In the genomic region with DNA sequence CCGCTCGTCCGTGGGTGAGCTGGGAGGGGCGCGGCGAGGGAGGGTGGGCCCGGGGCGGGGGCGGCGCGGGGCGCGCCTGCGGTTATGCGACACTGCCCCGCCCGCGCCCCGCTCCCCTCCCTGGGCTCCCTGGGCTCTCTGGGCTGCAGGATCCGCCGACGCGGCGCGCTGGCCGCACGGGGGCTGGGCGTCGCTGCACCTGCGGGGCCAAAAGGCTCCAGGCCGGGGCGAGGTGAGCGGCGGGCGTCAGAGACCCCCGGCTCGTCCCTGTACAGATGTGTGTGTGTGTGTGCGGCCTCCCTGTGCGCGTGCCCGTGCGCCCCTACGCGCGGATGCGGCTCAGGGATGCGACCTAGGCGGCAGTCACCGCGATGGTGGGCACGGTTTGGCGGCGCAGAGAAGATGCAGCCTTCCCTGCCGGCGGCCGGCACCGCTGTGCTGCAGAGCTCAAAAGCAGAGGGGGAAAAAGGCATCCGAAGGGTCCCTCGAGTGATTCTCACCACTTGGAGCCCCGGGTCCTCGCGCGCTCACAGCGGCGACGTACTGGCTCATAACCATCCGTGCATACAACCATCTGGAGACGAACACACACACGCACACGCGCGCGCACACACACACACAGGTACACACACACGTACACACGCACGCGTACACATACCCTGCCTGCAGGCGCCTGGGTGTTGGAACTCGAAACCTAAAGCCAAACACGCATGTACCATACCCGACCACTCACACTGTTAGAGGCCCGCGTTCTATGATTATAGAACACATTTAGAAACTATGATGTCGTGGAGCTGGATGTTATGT, we compare ENCODE assay signal across 12 cellular contexts. TPM values are rescaled to one million over a fixed set of nuclear protein-coding genes. Genes with fewer than 3 reads are reported as not detected.
DNase-seq lines count a peak whose midpoint lies in the region; ATAC-seq lines count a peak whose summit lies in the region.
"Had no signal": no experiment of that assay in that cellular context is flagged by ENCODE, and none has a peak within 500 bp of the region (broad histone marks: within the 10 kb centered on the region; RNA-seq: fewer than 3 reads in every experiment).

No MANE protein-coding gene starts in this region.

- peak overlapping the region; percentile 24 for H3K4me3 Mint-ChIP-seq in activated CD4-positive, alpha-beta T cell treated with anti-CD3 and anti-CD28 coated beads, Interleukin-2, amount 10 ng/mL, durations not matched to agents 24 days and 14 days
- peak overlapping the region; percentile 65 for H3K4me3 Mint-ChIP-seq in activated naive CD8-positive, alpha-beta T cell
- peak overlapping the region; percentile 38 to 60 for H3K4me3 Mint-ChIP-seq in stimulated activated naive CD8-positive, alpha-beta T cell treated with anti-CD3 and anti-CD28 coated beads, Interleukin-15, amount 100 ng/mL, for 72 hours

- H3K4me1 Mint-ChIP-seq in activated CD4-positive, alpha-beta T cell treated with anti-CD3 and anti-CD28 coated beads, Interleukin-2, amount 10 ng/mL, durations not matched to agents 24 days and 14 days = peaks cover 3% of the 10 kb centered on the region
- H3K4me1 Mint-ChIP-seq in activated naive CD8-positive, alpha-beta T cell (ENCODE audit: low read depth) = peaks cover 10% of the 10 kb centered on the region
- H3K4me1 Mint-ChIP-seq in stimulated activated naive CD8-positive, alpha-beta T cell treated with anti-CD3 and anti-CD28 coated beads, Interleukin-15, amount 100 ng/mL, for 72 hours = peaks cover 5% of the 10 kb centered on the region

- H3K27me3 Mint-ChIP-seq in activated CD4-positive, alpha-beta T cell treated with anti-CD3 and anti-CD28 coated beads, Interleukin-2, amount 10 ng/mL, durations not matched to agents 24 days and 14 days = peaks cover 66% of the 10 kb centered on the region
- H3K27me3 Mint-ChIP-seq in activated naive CD8-positive, alpha-beta T cell = peaks cover 53% of the 10 kb centered on the region
- peaks cover 81% of the 10 kb centered on the region for H3K27me3 Mint-ChIP-seq in stimulated activated naive CD8-positive, alpha-beta T cell treated with anti-CD3 and anti-CD28 coated beads, Interleukin-15, amount 100 ng/mL, for 72 hours

- H3K27ac ChIP-seq in iPS-20b (ENCODE audit: low read length) = no peak overlapping the region
- H3K27ac ChIP-seq: C4-2B, pancreas had no signal

- H3K27me3 ChIP-seq in iPS-20b (ENCODE audit: insufficient read depth, low read length) = peaks cover 69% of the 10 kb centered on the region

- H3K9me3 ChIP-seq in iPS-20b (ENCODE audit: insufficient read depth, low read depth, low read length) = no peaks in the 10 kb centered on the region
- H3K9me3 ChIP-seq: pancreas had no signal

- no peaks in the 10 kb centered on the region for H3K36me3 ChIP-seq in iPS-20b (ENCODE audit: insufficient read depth, low read depth, low read length)
- H3K36me3 ChIP-seq: pancreas had no signal

- no peak for DNase-seq in activated CD4-positive, alpha-beta T cell treated with anti-CD3 and anti-CD28 coated beads, Interleukin-2, amount 10 ng/mL, durations not matched to agents 24 days and 14 days
- no peak for DNase-seq in activated CD4-positive, alpha-beta T cell treated with anti-CD3 and anti-CD28 coated beads, Interleukin-2, amount 50 U/mL, for 48 hours
- no peak for DNase-seq in stimulated activated naive CD8-positive, alpha-beta T cell treated with anti-CD3 and anti-CD28 coated beads, Interleukin-15, amount 100 ng/mL, for 72 hours
- DNase-seq in stimulated activated CD4-positive, alpha-beta T cell treated with anti-CD3 and anti-CD28 coated beads, Interleukin-4, amount 100 ng/mL, for 1 hour = no peak
- DNase-seq: NK-92 treated with Interleukin-12 subunit alpha and Interleukin-12 subunit beta, amount 100 ng/mL, for 24 hours had no signal

- H3K4me1 ChIP-seq in iPS-20b (ENCODE audit: insufficient read depth, low read length) = peaks cover 4% of the 10 kb centered on the region; the same call in 1 of the 2 replicates
- H3K4me1 ChIP-seq: pancreas had no signal

- H3K9ac ChIP-seq in iPS-20b (ENCODE audit: low read depth, low read length) = no peak overlapping the region

- intact Hi-C loops in activated CD4-positive, alpha-beta T cell treated with anti-CD3 and anti-CD28 coated beads, Interleukin-2, amount 10 ng/mL, durations not matched to agents 24 days and 14 days (cut with micrococcal nuclease) = no loop called here

- no peaks in the 10 kb centered on the region for H3K9me3 Mint-ChIP-seq in activated CD4-positive, alpha-beta T cell treated with anti-CD3 and anti-CD28 coated beads, Interleukin-2, amount 10 ng/mL, durations not matched to agents 24 days and 14 days
- no peaks in the 10 kb centered on the region for H3K9me3 Mint-ChIP-seq in activated naive CD8-positive, alpha-beta T cell (ENCODE audit: low read depth)
- H3K9me3 Mint-ChIP-seq in stimulated activated naive CD8-positive, alpha-beta T cell treated with anti-CD3 and anti-CD28 coated beads, Interleukin-15, amount 100 ng/mL, for 72 hours = no peaks in the 10 kb centered on the region
- H3K9me3 Mint-ChIP-seq: activated naive CD4-positive, alpha-beta T cell treated with anti-CD3 and anti-CD28 coated beads, Interleukin-2, amount 50 U/mL, for 72 hours had no signal

- peak overlapping the region; percentile 73 for H3K4me3 ChIP-seq in iPS-20b (ENCODE audit: low read length)

- no peak overlapping the region for H3K27ac Mint-ChIP-seq in activated CD4-positive, alpha-beta T cell treated with anti-CD3 and anti-CD28 coated beads, Interleukin-2, amount 10 ng/mL, durations not matched to agents 24 days and 14 days
- no peak overlapping the region for H3K27ac Mint-ChIP-seq in activated naive CD8-positive, alpha-beta T cell
- no peak overlapping the region for H3K27ac Mint-ChIP-seq in stimulated activated naive CD8-positive, alpha-beta T cell treated with anti-CD3 and anti-CD28 coated beads, Interleukin-15, amount 100 ng/mL, for 72 hours
- H3K27ac Mint-ChIP-seq: activated naive CD4-positive, alpha-beta T cell treated with anti-CD3 and anti-CD28 coated beads, Interleukin-2, amount 50 U/mL, for 72 hours had no signal

- peak; percentile 46 for ATAC-seq in stimulated activated naive CD8-positive, alpha-beta T cell treated with anti-CD3 and anti-CD28 coated beads, Interleukin-15, amount 100 ng/mL, for 72 hours
- no peak for ATAC-seq in GM21529 (IDR thresholded peaks at IDR 0.05; ENCODE audit: unreplicated experiment)
- no peak for ATAC-seq in GM21447 (IDR thresholded peaks at IDR 0.05; ENCODE audit: unreplicated experiment)

- no peaks in the 10 kb centered on the region for H3K36me3 Mint-ChIP-seq in activated CD4-positive, alpha-beta T cell treated with anti-CD3 and anti-CD28 coated beads, Interleukin-2, amount 10 ng/mL, durations not matched to agents 24 days and 14 days (ENCODE audit: low read depth)
- H3K36me3 Mint-ChIP-seq in activated naive CD8-positive, alpha-beta T cell = no peaks in the 10 kb centered on the region

RNA-seq across cellular contexts. Expression of gene ATP8A2, which starts 0.7 kb away (rescaled TPM):
- 0.38 and 0.40 TPM in 2 replicates for total RNA-seq in activated CD4-positive, alpha-beta T cell treated with anti-CD3 and anti-CD28 coated beads, Interleukin-2, amount 10 ng/mL, durations not matched to agents 24 days and 14 days
